In genomic region chrX:15749642-15750610, GRCh38 we compare ENCODE assay signal across 9 cellular contexts. TPM values are rescaled to one million over a fixed set of nuclear protein-coding genes. Genes with fewer than 3 reads are reported as not detected.
DNase-seq lines count a peak whose midpoint lies in the region; ATAC-seq and TF ChIP-seq lines count a peak whose summit lies in the region.
"Had no signal": no experiment of that assay in that cellular context is flagged by ENCODE, and none has a peak within 500 bp of the region (broad histone marks: within the 10 kb centered on the region; RNA-seq: fewer than 3 reads in every experiment).

No MANE protein-coding gene starts in this region.

- intact Hi-C loops in prostate gland (cut with DNase I): no loop called here

- H3K27ac Mint-ChIP-seq in HFFc6: peak overlapping the region; percentile 97
- H3K27ac Mint-ChIP-seq in effector memory CD8-positive, alpha-beta T cell: peak overlapping the region; percentile 96 to 98

- ATAC-seq in GM18511 (IDR thresholded peaks at IDR 0.05; ENCODE audit: unreplicated experiment): peak; percentile 90
- peak; percentile 28 for ATAC-seq in effector memory CD8-positive, alpha-beta T cell (replicated peaks)

- TF ChIP-seq CTCF in HFFc6 (IDR thresholded peaks at IDR 0.05) (no peak), prostate gland (IDR thresholded peaks at IDR 0.05) (no peak)

- no peaks in the 10 kb centered on the region for H3K9me3 Mint-ChIP-seq in HFFc6
- H3K9me3 Mint-ChIP-seq in effector memory CD8-positive, alpha-beta T cell: no peaks in the 10 kb centered on the region

- H3K36me3 ChIP-seq in prostate gland (no peaks in the 10 kb centered on the region), SJCRH30 (no peaks in the 10 kb centered on the region)

- H3K36me3 Mint-ChIP-seq in HFFc6 (ENCODE audit: low read depth): no peaks in the 10 kb centered on the region
- H3K36me3 Mint-ChIP-seq in effector memory CD8-positive, alpha-beta T cell (ENCODE audit: insufficient read depth): peaks cover 25% of the 10 kb centered on the region

- TF ChIP-seq POLR2A in prostate gland (IDR thresholded peaks at IDR 0.05): no peak

- H3K4me3 ChIP-seq in prostate gland (no peak overlapping the region), SJCRH30 (no peak overlapping the region)

- 37% methylated on average over 7 of the region's 7 CpGs for WGBS in prostate gland

- H3K27me3 Mint-ChIP-seq in HFFc6 (ENCODE audit: insufficient read depth): no peaks in the 10 kb centered on the region
- no peaks in the 10 kb centered on the region for H3K27me3 Mint-ChIP-seq in effector memory CD8-positive, alpha-beta T cell

- peaks cover 34% of the 10 kb centered on the region for H3K4me1 Mint-ChIP-seq in HFFc6 (ENCODE audit: low read depth)
- H3K4me1 Mint-ChIP-seq in effector memory CD8-positive, alpha-beta T cell (ENCODE audit: low read depth in 2 of 2): peaks cover 45 to 56% of the 10 kb centered on the region in 2 donors

- H3K27me3 ChIP-seq in prostate gland (replicated peaks; ENCODE audit: insufficient read depth) (no peaks in the 10 kb centered on the region), SJCRH30 (no peaks in the 10 kb centered on the region)

- no peaks in the 10 kb centered on the region for H3K9me3 ChIP-seq in prostate gland
- H3K9me3 ChIP-seq in SJCRH30 (replicated peaks): no peaks in the 10 kb centered on the region

- DNase-seq in HFFc6 (peak; percentile 28), NOMO-1 treated with DMSO at 0.1 percent for 48 hours (lab: John Stamatoyannopoulos, UW; ENCODE audit: unreplicated experiment) (peak; percentile 77), prostate gland (ENCODE audit: low spot score) (no peak), SJCRH30 (no peak), COLO668 (lab: John Stamatoyannopoulos, UW; ENCODE audit: unreplicated experiment) (no peak), SW 1271 (lab: John Stamatoyannopoulos, UW) (no peak)
- peak in 1 of 3 experiments; percentile 14 for DNase-seq in effector memory CD8-positive, alpha-beta T cell

- H3K4me1 ChIP-seq in prostate gland (replicated peaks): no peaks in the 10 kb centered on the region
- H3K4me1 ChIP-seq in SJCRH30: peaks cover 14% of the 10 kb centered on the region; the same call in 1 of the 2 replicates

- peak overlapping the region; percentile 76 for H3K4me3 Mint-ChIP-seq in HFFc6
- H3K4me3 Mint-ChIP-seq in effector memory CD8-positive, alpha-beta T cell: peak overlapping the region; percentile 74 to 77

- H3K27ac ChIP-seq in prostate gland (peak overlapping the region; percentile 57 to 71), SJCRH30 (no peak overlapping the region)
- H3K27ac ChIP-seq: KMS-11 had no signal

RNA-seq across cellular contexts. Expression of gene CA5B, which starts 11.9 kb away (rescaled TPM):
- 1 to 10 TPM; 5.1 to 9.1 (median 7.1) TPM for total RNA-seq in HFFc6 (2021; fragmentation: NEBNext Ultra II Directional; extraction: Animal tissue kit (Norgen Biotek cat#: 25700))
- total RNA-seq in prostate gland: 10 to 100 TPM in 1 of 2 donors, 1 to 10 TPM in 1; 4.6 to 35.7 TPM
- 4.0 and 5.0 TPM in 2 replicates for total RNA-seq in SJCRH30 (2014; rRNA removed; shearing (Covaris generic))

RNA-seq across cellular contexts. Expression of gene ZRSR2, which starts 40.4 kb away (rescaled TPM):
- total RNA-seq in HFFc6 (2021; fragmentation: NEBNext Ultra II Directional; extraction: Animal tissue kit (Norgen Biotek cat#: 25700)): 1 to 10 TPM; 5.1 to 7.0 (median 5.6) TPM
- total RNA-seq in prostate gland: 1 to 10 TPM; 2.9 to 6.2 TPM
- 7.3 and 10.6 TPM in 2 replicates for total RNA-seq in SJCRH30 (2014; rRNA removed; shearing (Covaris generic))

Comparison
In these comparisons a context has a peak if more than half of its experiments do, and no peak if none do; other contexts are left out.
1. DNase-seq: peak in HFFc6 (single experiment) and NOMO-1 treated with DMSO at 0.1 percent for 48 hours (single experiment); none in prostate gland (single experiment), SJCRH30 (0 of 2), COLO668 (single experiment) and SW 1271 (0 of 2).